Comparison of ENCODE assay signal across 8 cellular contexts in genomic region chr1:23167353-23168078, GRCh38. TPM values are rescaled to one million over a fixed set of nuclear protein-coding genes. Genes with fewer than 3 reads are reported as not detected.
DNase-seq lines count a peak whose midpoint lies in the region; ATAC-seq lines count a peak whose summit lies in the region.

No MANE protein-coding gene starts in this region.

- POLR2A ChIA-PET in activated CD4-positive, alpha-beta memory T cell treated with anti-CD3 and anti-CD28 coated beads for 36 hours (lab: Charles Lee): interaction anchor here (0.9 to 3.1 kb wide), 9 partner anchors 11 to 177 kb away, joined by 3 to 14 read pairs (median 4); partner anchors contain the start of genes HNRNPR and KDM1A

- intact Hi-C loops in activated CD4-positive, alpha-beta memory T cell treated with anti-CD3 and anti-CD28 coated beads for 36 hours (cut with micrococcal nuclease): loop anchor here (2.0 kb wide), 2 partner anchors 19 to 65 kb away; no protein-coding TSS in a partner anchor

- H3K4me1 Mint-ChIP-seq in activated CD4-positive, alpha-beta memory T cell treated with anti-CD3 and anti-CD28 coated beads for 36 hours (ENCODE audit: low read depth): peaks cover 27% of the 10 kb centered on the region
- peaks cover 23% of the 10 kb centered on the region for H3K4me1 Mint-ChIP-seq in stimulated activated naive CD8-positive, alpha-beta T cell treated with anti-CD3 and anti-CD28 coated beads, Interleukin-15, amount 100 ng/mL, for 72 hours

- H3K27me3 Mint-ChIP-seq in activated CD4-positive, alpha-beta memory T cell treated with anti-CD3 and anti-CD28 coated beads for 36 hours: no peaks in the 10 kb centered on the region
- H3K27me3 Mint-ChIP-seq in stimulated activated naive CD8-positive, alpha-beta T cell treated with anti-CD3 and anti-CD28 coated beads, Interleukin-15, amount 100 ng/mL, for 72 hours: no peaks in the 10 kb centered on the region

- no peak overlapping the region for H3K27ac Mint-ChIP-seq in activated CD4-positive, alpha-beta memory T cell treated with anti-CD3 and anti-CD28 coated beads for 36 hours
- peak overlapping the region in 1 of 2 donors; percentile 8 for H3K27ac Mint-ChIP-seq in stimulated activated naive CD8-positive, alpha-beta T cell treated with anti-CD3 and anti-CD28 coated beads, Interleukin-15, amount 100 ng/mL, for 72 hours

- CTCF ChIA-PET in activated CD4-positive, alpha-beta memory T cell treated with anti-CD3 and anti-CD28 coated beads for 36 hours (lab: Charles Lee): interaction anchor here (0.6 to 3.7 kb wide), 9 partner anchors 12 to 70 kb away, joined by 3 to 18 read pairs (median 4); no protein-coding TSS in a partner anchor

- H3K36me3 Mint-ChIP-seq in activated CD4-positive, alpha-beta memory T cell treated with anti-CD3 and anti-CD28 coated beads for 36 hours: no peaks in the 10 kb centered on the region

- H3K4me3 Mint-ChIP-seq in activated CD4-positive, alpha-beta memory T cell treated with anti-CD3 and anti-CD28 coated beads for 36 hours: peak overlapping the region; percentile 96
- H3K4me3 Mint-ChIP-seq in stimulated activated naive CD8-positive, alpha-beta T cell treated with anti-CD3 and anti-CD28 coated beads, Interleukin-15, amount 100 ng/mL, for 72 hours: peak overlapping the region; percentile 99

- DNase-seq in DMS53 (lab: John Stamatoyannopoulos, UW): peak; percentile 66
- no peak for DNase-seq in DMS53 treated with DMSO at 0.1 percent for 48 hours (lab: John Stamatoyannopoulos, UW; ENCODE audit: unreplicated experiment)
- peak; percentile 46 for DNase-seq in LHCN-M2 (ENCODE audit: low read depth)
- peak; percentile 44 for DNase-seq in activated CD4-positive, alpha-beta memory T cell treated with anti-CD3 and anti-CD28 coated beads for 36 hours
- DNase-seq in effector CD4-positive, alpha-beta T cell: peak; percentile 15
- peak; percentile 27 to 40 for DNase-seq in lung microvascular endothelial cell (ENCODE audit: low read depth in 2 of 2)
- DNase-seq in stimulated activated naive CD8-positive, alpha-beta T cell treated with anti-CD3 and anti-CD28 coated beads, Interleukin-15, amount 100 ng/mL, for 72 hours: peak; percentile 41 to 45

- peak; percentile 57 for ATAC-seq in stimulated activated naive CD8-positive, alpha-beta T cell treated with anti-CD3 and anti-CD28 coated beads, Interleukin-15, amount 100 ng/mL, for 72 hours
- no peak for ATAC-seq in HG03457 (IDR thresholded peaks at IDR 0.05; ENCODE audit: unreplicated experiment)

- no peaks in the 10 kb centered on the region for H3K9me3 Mint-ChIP-seq in activated CD4-positive, alpha-beta memory T cell treated with anti-CD3 and anti-CD28 coated beads for 36 hours
- no peaks in the 10 kb centered on the region for H3K9me3 Mint-ChIP-seq in stimulated activated naive CD8-positive, alpha-beta T cell treated with anti-CD3 and anti-CD28 coated beads, Interleukin-15, amount 100 ng/mL, for 72 hours

RNA-seq across cellular contexts. Expression of gene LUZP1, which starts 1.1 kb away (rescaled TPM):
- total RNA-seq in LHCN-M2 (2014; rRNA removed) (20.1 and 21.9 TPM in 2 replicates), lung microvascular endothelial cell (29.4 and 30.4 TPM in 2 replicates)
- 16.1 TPM for polyA plus RNA-seq in LHCN-M2 (2012)
- 10 to 100 TPM; 19.0 to 21.2 TPM for total RNA-seq in activated CD4-positive, alpha-beta memory T cell treated with anti-CD3 and anti-CD28 coated beads for 36 hours

RNA-seq across cellular contexts. Expression of gene HTR1D, which starts 49.8 kb away (rescaled TPM):
- total RNA-seq in LHCN-M2 (2014; rRNA removed) (not detected in 2 replicates), lung microvascular endothelial cell (under 0.01 and 0.22 TPM in 2 replicates)
- 0.38 TPM for polyA plus RNA-seq in LHCN-M2 (2012)
- total RNA-seq in activated CD4-positive, alpha-beta memory T cell treated with anti-CD3 and anti-CD28 coated beads for 36 hours: not detected
